Comparison of ENCODE assay signal across 20 cellular contexts in genomic region chr5:23440703-23441102, GRCh38.
"Had no signal": no experiment of that assay in that cellular context is flagged by ENCODE, and none has a peak within 500 bp of the region (broad histone marks: within the 10 kb centered on the region; RNA-seq: fewer than 3 reads in every experiment).

No MANE protein-coding gene starts in this region.

- H3K36me3 Mint-ChIP-seq: activated naive CD8-positive, alpha-beta T cell; mesothelial cell of epicardium; naive thymus-derived CD8-positive, alpha-beta T cell; neural progenitor cell; stimulated activated naive B cell treated with anti-CD40 and anti-IgM and Interleukin-4, amounts not matched to agents 10 μg/mL and 1 μg/mL and 100 μg/mL, for 72 hours; WTC11 had no signal

- H3K9me3 Mint-ChIP-seq: mesothelial cell of epicardium, neural progenitor cell had no signal

- DNase-seq: activated CD4-positive, alpha-beta T cell treated with anti-CD3 and anti-CD28 coated beads, Interleukin-2, amount 50 U/mL, for 4 hours; activated CD8-positive, alpha-beta memory T cell treated with anti-CD3 and anti-CD28 coated beads for 24 hours; activated CD8-positive, alpha-beta memory T cell treated with anti-CD3 and anti-CD28 coated beads, Interleukin-2, amount 50 U/mL, for 4 hours; activated T-cell treated with anti-CD3 and anti-CD28 coated beads, Interleukin-2, amount 50 U/mL, for 24 hours; cortex of kidney; endodermal cell; head of caudate nucleus; hypothalamus; left ventricle myocardium inferior; naive thymus-derived CD8-positive, alpha-beta T cell; posterior cingulate gyrus; stimulated activated CD4-positive, alpha-beta T cell treated with anti-CD3 and anti-CD28 coated beads, Interleukin-2, amount 100 ng/mL, for 48 hours; stimulated activated CD8-positive, alpha-beta memory T cell treated with anti-CD3 and anti-CD28 coated beads, Interleukin-4, amount 100 ng/mL, for 48 hours; stimulated activated naive B cell treated with anti-CD40 and anti-IgM and Interleukin-4, amounts not matched to agents 10 μg/mL and 1 μg/mL and 100 μg/mL, for 72 hours; transverse colon had no signal

- H3K4me1 Mint-ChIP-seq: activated T-helper 17 cell treated with anti-CD3 and anti-CD28 coated beads, Interleukin-2, amount 50 U/mL, for 72 hours; endodermal cell; mesothelial cell of epicardium; naive thymus-derived CD8-positive, alpha-beta T cell; neural progenitor cell; stimulated activated naive B cell treated with anti-CD40 and anti-IgM and Interleukin-4, amounts not matched to agents 10 μg/mL and 1 μg/mL and 100 μg/mL, for 72 hours; WTC11 had no signal

- H3K27me3 Mint-ChIP-seq: activated naive CD8-positive, alpha-beta T cell; activated T-cell treated with anti-CD3 and anti-CD28 coated beads, Interleukin-2, amount 50 U/mL, for 24 hours; activated T-helper 17 cell treated with anti-CD3 and anti-CD28 coated beads, Interleukin-2, amount 50 U/mL, for 72 hours; naive thymus-derived CD8-positive, alpha-beta T cell; stimulated activated naive B cell treated with anti-CD40 and anti-IgM and Interleukin-4, amounts not matched to agents 10 μg/mL and 1 μg/mL and 100 μg/mL, for 72 hours had no signal

- H3K27ac Mint-ChIP-seq: activated naive CD8-positive, alpha-beta T cell; activated T-cell treated with anti-CD3 and anti-CD28 coated beads, Interleukin-2, amount 50 U/mL, for 24 hours; activated T-helper 17 cell treated with anti-CD3 and anti-CD28 coated beads, Interleukin-2, amount 50 U/mL, for 72 hours; endodermal cell; mesothelial cell of epicardium; naive thymus-derived CD8-positive, alpha-beta T cell; neural progenitor cell; stimulated activated naive B cell treated with anti-CD40 and anti-IgM and Interleukin-4, amounts not matched to agents 10 μg/mL and 1 μg/mL and 100 μg/mL, for 72 hours; WTC11 had no signal

- H3K4me3 Mint-ChIP-seq: activated naive CD8-positive, alpha-beta T cell; activated T-cell treated with anti-CD3 and anti-CD28 coated beads, Interleukin-2, amount 50 U/mL, for 24 hours; activated T-helper 17 cell treated with anti-CD3 and anti-CD28 coated beads, Interleukin-2, amount 50 U/mL, for 72 hours; endodermal cell; mesothelial cell of epicardium; naive thymus-derived CD8-positive, alpha-beta T cell; neural progenitor cell; stimulated activated naive B cell treated with anti-CD40 and anti-IgM and Interleukin-4, amounts not matched to agents 10 μg/mL and 1 μg/mL and 100 μg/mL, for 72 hours; WTC11 had no signal
